In the genomic region with DNA sequence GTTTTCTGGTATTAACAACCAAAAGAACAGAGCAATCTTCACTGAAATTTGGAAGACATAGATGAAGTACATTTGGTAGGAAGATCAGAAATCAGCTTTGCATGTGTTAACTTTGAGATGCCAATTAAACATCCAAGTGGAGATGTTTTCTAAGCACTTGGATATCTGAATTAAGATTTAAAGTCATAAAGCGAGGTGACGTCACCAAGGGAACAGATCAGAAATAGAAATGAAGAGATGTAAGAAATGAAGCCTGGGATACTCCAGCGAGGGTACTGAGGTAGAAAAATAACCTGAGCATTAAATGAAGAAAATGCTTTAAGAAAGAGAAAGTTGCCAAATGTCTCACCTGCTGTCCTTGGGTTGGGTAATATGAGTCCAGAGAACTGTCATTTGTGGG, we compare ENCODE assay signal across 11 cellular contexts.
"Had no signal": no experiment of that assay in that cellular context is flagged by ENCODE, and none has a peak within 500 bp of the region (broad histone marks: within the 10 kb centered on the region; RNA-seq: fewer than 3 reads in every experiment).

No MANE protein-coding gene starts in this region.

- H3K36me3 ChIP-seq: HAP-1 had no signal

- H2AFZ ChIP-seq: GM23248, GM23338 had no signal

- H3K9me3 ChIP-seq: HAP-1 had no signal

- H3K27ac ChIP-seq: GM23248 had no signal

- H3K4me2 ChIP-seq: GM23338 had no signal

- DNase-seq: GM23248, GOT3, H7, H9, HCEC 1CT, HFFc6 had no signal

- H3K4me3 ChIP-seq: GM23248, GM23338, HAP-1 had no signal

- ATAC-seq: GM23338, HCT116 had no signal

- FAIRE-seq: H1, H54 had no signal

- H3K4me1 ChIP-seq: HAP-1 had no signal

- H3K9ac ChIP-seq: GM23248 had no signal
